Comparison of ENCODE assay signal across 8 cellular contexts in the genomic region with DNA sequence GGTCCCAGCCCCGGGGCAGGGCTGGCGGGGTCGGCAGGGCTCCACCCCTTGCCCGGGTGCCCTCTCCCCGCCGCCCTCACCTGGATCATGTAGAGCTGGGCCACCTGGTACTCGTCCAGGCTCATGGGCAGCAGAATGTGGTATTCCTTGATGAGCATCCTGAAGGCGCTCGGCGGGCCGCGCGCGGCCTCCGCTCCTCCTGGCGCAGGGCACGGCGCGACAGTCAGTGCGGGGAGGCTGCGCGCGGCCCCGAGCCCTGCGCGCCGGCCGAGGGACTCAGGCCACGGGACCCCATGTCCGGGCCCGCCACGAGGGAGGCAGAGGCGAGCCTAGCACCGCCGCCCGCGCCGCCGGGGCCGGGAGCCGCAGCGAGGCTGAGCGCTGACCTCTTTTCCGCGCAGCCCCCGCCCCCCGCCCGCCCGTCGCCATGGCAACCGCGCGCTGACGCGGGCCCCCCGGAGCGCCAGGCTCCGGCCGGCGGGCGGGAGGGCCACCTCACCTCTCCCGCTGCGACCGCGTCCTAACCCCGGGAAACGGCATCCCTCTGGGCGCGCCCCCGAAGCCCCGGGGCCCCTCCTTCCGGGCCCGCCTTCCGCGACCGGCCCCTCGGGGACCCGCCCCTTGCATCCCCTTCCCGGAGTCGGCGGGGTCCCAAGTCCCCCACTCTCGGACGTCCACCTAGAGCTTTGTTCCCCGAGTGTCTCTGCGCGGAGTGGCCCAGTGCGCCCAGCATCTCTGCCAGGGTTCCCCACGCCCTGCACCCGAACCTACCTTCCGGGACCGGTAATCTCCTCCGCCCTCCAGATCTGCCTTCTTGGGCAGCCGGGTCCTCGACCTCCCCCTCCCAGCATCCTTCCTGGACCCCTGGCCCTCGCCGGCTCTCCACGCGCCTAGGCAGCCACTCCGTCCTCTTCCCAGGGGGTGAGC. TPM values are rescaled to one million over a fixed set of nuclear protein-coding genes. Genes with fewer than 3 reads are reported as not detected.
A peak's percentile ranks its signal among the peaks of the same experiment; 100 is the strongest.
DNase-seq lines count a peak whose midpoint lies in the region; ATAC-seq and TF ChIP-seq lines count a peak whose summit lies in the region.

No MANE protein-coding gene starts in this region.

- POLR2A ChIA-PET in BJ (lab: Charles Lee) = no interaction called here
- POLR2A ChIA-PET in naive thymus-derived CD4-positive, alpha-beta T cell (lab: Charles Lee) = interaction anchor here (0.8 to 5.0 kb wide), 9 partner anchors 14 to 148 kb away, joined by 3 to 40 read pairs (median 5); a partner anchor contains a TSS

- CTCF ChIA-PET in BJ (lab: Yijun Ruan, JAX) = interaction anchor here (0.7 to 1.6 kb wide), 5 partner anchors 13 to 159 kb away, joined by 3 to 4 read pairs (median 3); no protein-coding TSS in a partner anchor
- CTCF ChIA-PET in naive thymus-derived CD4-positive, alpha-beta T cell (lab: Charles Lee) = interaction anchor here (0.6 to 1.3 kb wide), 3 partner anchors 103 to 147 kb away, joined by 3 to 4 read pairs (median 3); a partner anchor contains a TSS

- H3K4me3 Mint-ChIP-seq in effector memory CD8-positive, alpha-beta T cell = peak overlapping the region; percentile 95 to 98
- H3K4me3 Mint-ChIP-seq in naive thymus-derived CD4-positive, alpha-beta T cell = peak overlapping the region; percentile 87 to 95 (median 91)

- H3K4me3 ChIP-seq in BJ (ENCODE audit: low read depth, low read length) = peak overlapping the region; percentile 73
- peak overlapping the region; percentile 81 for H3K4me3 ChIP-seq in naive thymus-derived CD4-positive, alpha-beta T cell (ENCODE audit: low read length)

- H3K27ac Mint-ChIP-seq in effector memory CD8-positive, alpha-beta T cell = peak overlapping the region; percentile 98 to 99
- peak overlapping the region; percentile 31 to 98 (median 87) for H3K27ac Mint-ChIP-seq in naive thymus-derived CD4-positive, alpha-beta T cell

- TF ChIP-seq CTCF in BJ (IDR thresholded peaks at IDR 0.05; ENCODE audit: insufficient read depth, low read depth, low read length) = no peak
- TF ChIP-seq CTCF in VCaP (conservative IDR thresholded peaks at IDR 0.05) = no peak

- H3K27me3 Mint-ChIP-seq in effector memory CD8-positive, alpha-beta T cell = no peaks in the 10 kb centered on the region
- peaks cover 0 to 2% (median 0%) of the 10 kb centered on the region in 5 donors for H3K27me3 Mint-ChIP-seq in naive thymus-derived CD4-positive, alpha-beta T cell

- H3K4me1 ChIP-seq in naive thymus-derived CD4-positive, alpha-beta T cell (ENCODE audit: control insufficient read depth in 2 of 2, insufficient read depth in 2 of 2, low read length in 2 of 2) = peaks cover 40 to 45% of the 10 kb centered on the region in 2 donors

- no peaks in the 10 kb centered on the region for H3K27me3 ChIP-seq in BJ (ENCODE audit: control insufficient read depth, insufficient read depth, low read length)
- H3K27me3 ChIP-seq in naive thymus-derived CD4-positive, alpha-beta T cell (ENCODE audit: control insufficient read depth in 2 of 2, insufficient read depth in 2 of 2, low read length in 2 of 2) = no peaks in the 10 kb centered on the region

- ATAC-seq in effector memory CD8-positive, alpha-beta T cell (replicated peaks) = no peak
- ATAC-seq in naive thymus-derived CD4-positive, alpha-beta T cell = no peak
- ATAC-seq in HG03460 (IDR thresholded peaks at IDR 0.05; ENCODE audit: unreplicated experiment) = no peak
- no peak for ATAC-seq in GM18505 (IDR thresholded peaks at IDR 0.05; ENCODE audit: unreplicated experiment)
- ATAC-seq in GM18519 (IDR thresholded peaks at IDR 0.05; ENCODE audit: low FRiP score, unreplicated experiment) = no peak

- peaks cover 80% of the 10 kb centered on the region for H3K36me3 Mint-ChIP-seq in effector memory CD8-positive, alpha-beta T cell (ENCODE audit: insufficient read depth)
- peaks cover 8 to 33% (median 11%) of the 10 kb centered on the region in 5 donors for H3K36me3 Mint-ChIP-seq in naive thymus-derived CD4-positive, alpha-beta T cell

- no peaks in the 10 kb centered on the region for H3K9me3 ChIP-seq in naive thymus-derived CD4-positive, alpha-beta T cell (ENCODE audit: control insufficient read depth in 2 of 3, low read length in 3 of 3)

- no peaks in the 10 kb centered on the region for H3K9me3 Mint-ChIP-seq in effector memory CD8-positive, alpha-beta T cell
- peaks cover 0 to 5% (median 0%) of the 10 kb centered on the region in 11 donors for H3K9me3 Mint-ChIP-seq in naive thymus-derived CD4-positive, alpha-beta T cell

- DNase-seq in BJ (ENCODE audit: low read depth) = no peak
- peak; percentile 52 for DNase-seq in HK-2 (ENCODE audit: unreplicated experiment)
- DNase-seq in effector memory CD8-positive, alpha-beta T cell = peak; percentile 22 to 48 (median 40)
- peak in 5 of 9 donors; percentile 28 to 58 (median 30) for DNase-seq in naive thymus-derived CD4-positive, alpha-beta T cell

- H3K36me3 ChIP-seq in BJ (ENCODE audit: control insufficient read depth, insufficient read depth, low read length) = peaks cover 6% of the 10 kb centered on the region
- peaks cover 0 to 39% (median 6%) of the 10 kb centered on the region in 3 experiments for H3K36me3 ChIP-seq in naive thymus-derived CD4-positive, alpha-beta T cell (ENCODE audit: control insufficient read depth in 2 of 3, insufficient read depth in 3 of 3, low read length in 3 of 3)

- peaks cover 46 to 55% of the 10 kb centered on the region in 2 donors for H3K4me1 Mint-ChIP-seq in effector memory CD8-positive, alpha-beta T cell (ENCODE audit: low read depth in 2 of 2)
- H3K4me1 Mint-ChIP-seq in naive thymus-derived CD4-positive, alpha-beta T cell = peaks cover 35 to 54% (median 50%) of the 10 kb centered on the region in 7 donors

- peak overlapping the region; percentile 93 for H3K27ac ChIP-seq in VCaP
- H3K27ac ChIP-seq in naive thymus-derived CD4-positive, alpha-beta T cell (ENCODE audit: low read depth, low read length) = peak overlapping the region; percentile 96

- intact Hi-C loops in naive thymus-derived CD4-positive, alpha-beta T cell (cut with micrococcal nuclease) = no loop called here

- TF ChIP-seq POLR2A in GM18505 (IDR thresholded peaks at IDR 0.05; ENCODE audit: borderline replicate concordance, extremely low read depth, insufficient read depth, insufficient read length) = no peak

RNA-seq across cellular contexts. Expression of a gene that starts 0.9 kb away (rescaled TPM):
- 8.0 and 14.4 TPM in 2 replicates for polyA plus RNA-seq in BJ (2011; rRNA removed)
- 10.0 and 15.3 TPM in 2 replicates for polyA minus RNA-seq in BJ (2011; rRNA and poly(A)+ RNA removed)
- 100 to 1,000 TPM in 3 of 5 experiments, 10 to 100 TPM in 2; 78.9 to 133 (median 112) TPM for total RNA-seq in naive thymus-derived CD4-positive, alpha-beta T cell
- 10 to 100 TPM in 1 of 2 donors, 1 to 10 TPM in 1; 9.5 to 30.8 TPM for polyA plus RNA-seq in naive thymus-derived CD4-positive, alpha-beta T cell

RNA-seq across cellular contexts. Expression of a gene that starts 3.7 kb away (rescaled TPM):
- polyA plus RNA-seq in BJ (2011; rRNA removed) = 15.4 and 30.4 TPM in 2 replicates
- polyA minus RNA-seq in BJ (2011; rRNA and poly(A)+ RNA removed) = 16.6 and 25.4 TPM in 2 replicates
- 100 to 1,000 TPM in 1 of 5 experiments, 10 to 100 TPM in 4; 31.0 to 168 (median 61.9) TPM for total RNA-seq in naive thymus-derived CD4-positive, alpha-beta T cell
- polyA plus RNA-seq in naive thymus-derived CD4-positive, alpha-beta T cell = 10 to 100 TPM; 64.5 to 94.3 TPM

RNA-seq across cellular contexts. Expression of a gene that starts 19.0 kb away (rescaled TPM):
- polyA plus RNA-seq in BJ (2011; rRNA removed) = not detected in 2 replicates
- polyA minus RNA-seq in BJ (2011; rRNA and poly(A)+ RNA removed) = not detected in 2 replicates
- total RNA-seq in naive thymus-derived CD4-positive, alpha-beta T cell = not detected
- not detected for polyA plus RNA-seq in naive thymus-derived CD4-positive, alpha-beta T cell

RNA-seq across cellular contexts. Expression of a gene that starts 21.5 kb away (rescaled TPM):
- 69.9 and 133 TPM in 2 replicates for polyA plus RNA-seq in BJ (2011; rRNA removed)
- polyA minus RNA-seq in BJ (2011; rRNA and poly(A)+ RNA removed) = 34.8 and 51.3 TPM in 2 replicates
- 100 to 1,000 TPM; 107 to 156 (median 137) TPM for total RNA-seq in naive thymus-derived CD4-positive, alpha-beta T cell
- polyA plus RNA-seq in naive thymus-derived CD4-positive, alpha-beta T cell = 100 to 1,000 TPM; 137 to 205 TPM

RNA-seq across cellular contexts. Expression of a gene that starts 35.2 kb away (rescaled TPM):
- polyA plus RNA-seq in BJ (2011; rRNA removed) = 30.6 and 31.7 TPM in 2 replicates
- 6.5 and 6.6 TPM in 2 replicates for polyA minus RNA-seq in BJ (2011; rRNA and poly(A)+ RNA removed)
- total RNA-seq in naive thymus-derived CD4-positive, alpha-beta T cell = 10 to 100 TPM; 52.4 to 94.6 (median 70.6) TPM
- polyA plus RNA-seq in naive thymus-derived CD4-positive, alpha-beta T cell = 100 to 1,000 TPM; 131 to 143 TPM
